In the genomic region with DNA sequence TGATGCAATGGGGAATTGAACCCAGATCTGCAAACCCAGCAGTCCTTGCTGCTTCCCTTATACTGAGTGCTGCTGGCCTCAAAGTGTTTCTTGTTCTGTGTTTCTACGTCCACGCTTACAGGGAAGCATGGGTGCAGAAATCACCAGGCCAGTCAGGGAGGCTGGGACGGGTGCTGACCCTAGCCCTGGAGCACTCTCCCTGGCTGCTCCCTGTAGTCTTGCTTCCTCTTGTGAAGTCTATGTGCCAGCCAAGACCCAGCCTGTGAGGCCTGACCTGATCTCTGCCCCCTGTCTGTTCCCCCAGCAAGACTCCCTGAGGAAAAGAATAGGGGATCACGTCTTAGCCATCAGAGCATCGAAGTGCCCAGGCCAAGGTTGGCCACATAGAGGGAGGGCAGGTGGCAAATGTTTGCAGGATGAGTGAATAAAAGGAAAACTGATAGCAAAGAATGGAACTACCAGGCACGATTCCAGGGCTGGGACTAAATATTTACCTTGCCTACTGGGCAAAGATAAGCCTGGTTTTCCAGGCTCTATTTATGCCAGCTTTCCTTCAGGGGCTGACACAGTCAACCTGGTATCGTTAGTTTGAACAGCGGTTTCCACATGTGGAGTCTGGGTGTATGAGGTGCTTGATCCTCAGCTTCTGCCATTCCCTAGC, we compare ENCODE assay signal across 17 cellular contexts. TPM values are rescaled to one million over a fixed set of nuclear protein-coding genes. Genes with fewer than 3 reads are reported as not detected.
DNase-seq lines count a peak whose midpoint lies in the region; ATAC-seq and TF ChIP-seq lines count a peak whose summit lies in the region.
"Had no signal": no experiment of that assay in that cellular context is flagged by ENCODE, and none has a peak within 500 bp of the region (broad histone marks: within the 10 kb centered on the region; RNA-seq: fewer than 3 reads in every experiment).

No MANE protein-coding gene starts in this region.

- H3K36me3 ChIP-seq in right atrium auricular region (no peaks in the 10 kb centered on the region), heart right ventricle (no peaks in the 10 kb centered on the region), vagina (no peaks in the 10 kb centered on the region)
- H3K36me3 ChIP-seq: tibial artery had no signal

- H3K9me3 ChIP-seq in right atrium auricular region, result no peaks in the 10 kb centered on the region
- no peaks in the 10 kb centered on the region for H3K9me3 ChIP-seq in heart right ventricle
- no peaks in the 10 kb centered on the region for H3K9me3 ChIP-seq in vagina
- H3K9me3 ChIP-seq: tibial artery had no signal

- 60 to 65% methylated on average over 8 of the region's 8 CpGs for WGBS in heart right ventricle, 2 donors

- peak; percentile 62 for ATAC-seq in Right ventricle myocardium superior (ENCODE audit: poor library complexity)
- ATAC-seq in heart right ventricle, result peak in 5 of 8 donors; percentile 21 to 76 (median 50)
- no peak for ATAC-seq in GM18502 (IDR thresholded peaks at IDR 0.05; ENCODE audit: poor library complexity, unreplicated experiment)
- no peak for ATAC-seq in GM19455 (IDR thresholded peaks at IDR 0.05; ENCODE audit: unreplicated experiment)
- no peak for ATAC-seq in HG03439 (IDR thresholded peaks at IDR 0.05; ENCODE audit: unreplicated experiment)
- ATAC-seq: sciatic nerve had no signal

- H3K27me3 ChIP-seq in right atrium auricular region, result no peaks in the 10 kb centered on the region
- H3K27me3 ChIP-seq in heart right ventricle, result peaks cover 0 to 7% (median 0%) of the 10 kb centered on the region in 7 donors
- H3K27me3 ChIP-seq in vagina, result no peaks in the 10 kb centered on the region
- H3K27me3 ChIP-seq: tibial artery had no signal

- H3K4me1 ChIP-seq in right atrium auricular region, result no peaks in the 10 kb centered on the region
- peaks cover 0 to 31% (median 17%) of the 10 kb centered on the region in 9 donors for H3K4me1 ChIP-seq in heart right ventricle
- no peaks in the 10 kb centered on the region for H3K4me1 ChIP-seq in vagina
- H3K4me1 ChIP-seq: tibial artery had no signal

- H3K27ac ChIP-seq in right atrium auricular region (no peak overlapping the region), heart right ventricle (no peak overlapping the region), vagina (no peak overlapping the region)
- H3K27ac ChIP-seq: tibial artery had no signal

- H3K4me3 ChIP-seq in right atrium auricular region (no peak overlapping the region), heart right ventricle (no peak overlapping the region), vagina (no peak overlapping the region)
- H3K4me3 ChIP-seq: tibial artery had no signal

- TF ChIP-seq CTCF in right atrium auricular region (IDR thresholded peaks at IDR 0.05) (no peak), heart right ventricle (IDR thresholded peaks at IDR 0.05) (no peak), vagina (IDR thresholded peaks at IDR 0.05) (no peak)

- no peak for DNase-seq in Right ventricle myocardium superior
- no peak for DNase-seq in right atrium auricular region (ENCODE audit: low spot score)
- peak; percentile 87 for DNase-seq in NCI-H226
- no peak for DNase-seq in heart right ventricle
- peak; percentile 61 to 67 for DNase-seq in vagina (ENCODE audit: extremely low spot score in 2 of 2)
- DNase-seq: activated CD4-positive, CD25-positive, alpha-beta regulatory T cell; activated naive CD4-positive, alpha-beta T cell; mammary epithelial cell; MV-4-11; NCI-H526 treated with DMSO at 0.1 percent for 48 hours; nephron progenitor cell; stimulated activated CD4-positive, alpha-beta T cell treated with anti-CD3 and anti-CD28 coated beads, Interleukin-4, amount 100 ng/mL, for 24 hours; tibial artery had no signal

- TF ChIP-seq POLR2A in vagina (IDR thresholded peaks at IDR 0.05), result no peak

- intact Hi-C loops in Right ventricle myocardium superior (cut with DNase I) (no loop called here), heart right ventricle (cut with DNase I) (no loop called here), vagina (cut with DNase I) (no loop called here)

RNA-seq across cellular contexts. Expression of gene RHOT1, which starts 41.2 kb away (rescaled TPM):
- total RNA-seq in Right ventricle myocardium superior, result 61.0 TPM
- 10 to 100 TPM; 39.6 to 51.0 TPM for total RNA-seq in right atrium auricular region
- total RNA-seq in heart right ventricle, result 10 to 100 TPM; 45.2 to 72.2 (median 48.5) TPM
- polyA plus RNA-seq in heart right ventricle, result 10 to 100 TPM; 32.5 to 76.6 TPM
- total RNA-seq in vagina, result 46.2 TPM

Comparison
In these comparisons a context has a peak if more than half of its experiments do, and no peak if none do; other contexts are left out.
1. ATAC-seq: peak in Right ventricle myocardium superior (single experiment) and heart right ventricle (5 of 8); none in GM18502 (single experiment), GM19455 (single experiment) and HG03439 (single experiment).
2. DNase-seq: peak in NCI-H226 (single experiment) and vagina (2 of 2); none in Right ventricle myocardium superior (single experiment), right atrium auricular region (single experiment) and heart right ventricle (0 of 2).